17 cellular contexts compared by ENCODE assay signal in genomic region chr6:35605600-35605999, GRCh38.
DNase-seq lines count a peak whose midpoint lies in the region; ATAC-seq and TF ChIP-seq lines count a peak whose summit lies in the region.
"Had no signal": no experiment of that assay in that cellular context is flagged by ENCODE, and none has a peak within 500 bp of the region (broad histone marks: within the 10 kb centered on the region; RNA-seq: fewer than 3 reads in every experiment).

No MANE protein-coding gene starts in this region.

- peak overlapping the region; percentile 40 for H3K4me3 Mint-ChIP-seq in CD8-positive, alpha-beta T cell
- H3K4me3 Mint-ChIP-seq in effector memory CD8-positive, alpha-beta T cell, result peak overlapping the region; percentile 54 to 58
- H3K4me3 Mint-ChIP-seq: activated CD8-positive, alpha-beta memory T cell treated with anti-CD3 and anti-CD28 coated beads, Interleukin-2, amount 10 ng/mL, durations not matched to agents 7 days and 5 days; dendritic cell treated with granulocyte-macrophage colony-stimulating factor and Interleukin-4, amounts not matched to agents 40 ng/mL and 50 ng/mL, for 4 days; type B pancreatic cell had no signal

- H2AFZ ChIP-seq in PC-9, result no peak overlapping the region
- H2AFZ ChIP-seq: parathyroid adenoma had no signal

- POLR2A ChIA-PET in CD8-positive, alpha-beta T cell (lab: Charles Lee), result no interaction called here
- POLR2A ChIA-PET in PC-9 (lab: Charles Lee; ENCODE audit: unreplicated experiment), result no interaction called here

- BruUV-seq in PC-9 (replicated peaks; lab: Mats Ljungman, UMichigan), result no TSS peak

- intact Hi-C loops in CD8-positive, alpha-beta T cell (cut with DNase I, micrococcal nuclease), result no loop called here
- intact Hi-C loops in PC-9 (cut with micrococcal nuclease; ENCODE audit: unreplicated experiment), result no loop called here

- TF ChIP-seq CTCF in CD8-positive, alpha-beta T cell (IDR thresholded peaks at IDR 0.05), result no peak
- TF ChIP-seq CTCF in PC-9 (conservative IDR thresholded peaks at IDR 0.05), result no peak

- H3K4me1 Mint-ChIP-seq in CD8-positive, alpha-beta T cell (ENCODE audit: low read depth), result peaks cover 71% of the 10 kb centered on the region
- H3K4me1 Mint-ChIP-seq in effector memory CD8-positive, alpha-beta T cell (ENCODE audit: low read depth in 2 of 2), result peaks cover 30 to 46% of the 10 kb centered on the region in 2 donors

- CTCF ChIA-PET in CD8-positive, alpha-beta T cell (lab: Charles Lee), result interaction anchor here (0.8 to 33.2 kb wide), 3 partner anchors 16 to 131 kb away, joined by 3 to 762 read pairs (median 15); partner anchors contain the start of gene ARMC12
- CTCF ChIA-PET in PC-9 (lab: Charles Lee), result no interaction called here

- no peaks in the 10 kb centered on the region for H3K9me3 Mint-ChIP-seq in CD8-positive, alpha-beta T cell
- H3K9me3 Mint-ChIP-seq in effector memory CD8-positive, alpha-beta T cell, result no peaks in the 10 kb centered on the region
- H3K9me3 Mint-ChIP-seq: dendritic cell treated with granulocyte-macrophage colony-stimulating factor and Interleukin-4, amounts not matched to agents 40 ng/mL and 50 ng/mL, for 4 days; type B pancreatic cell had no signal

- no peaks in the 10 kb centered on the region for H4K20me1 ChIP-seq in PC-9 (ENCODE audit: insufficient read depth)
- H4K20me1 ChIP-seq: BLaER1 treated with 17β-estradiol and CSF1 and Interleukin-3, amounts not matched to agents 10 nM and 100 nM had no signal

- no peak overlapping the region for H3K4me3 ChIP-seq in CD8-positive, alpha-beta T cell (ENCODE audit: low read depth, low read length)
- H3K4me3 ChIP-seq in PC-9, result no peak overlapping the region
- H3K4me3 ChIP-seq in skeletal muscle satellite cell (ENCODE audit: low read length), result no peak overlapping the region
- H3K4me3 ChIP-seq: BLaER1 treated with 17β-estradiol and CSF1 and Interleukin-3, amounts not matched to agents 10 nM and 100 nM; mucosa of descending colon had no signal

- H3K27ac Mint-ChIP-seq in CD8-positive, alpha-beta T cell, result peak overlapping the region; percentile 84
- H3K27ac Mint-ChIP-seq in effector memory CD8-positive, alpha-beta T cell, result peak overlapping the region; percentile 74 to 84
- H3K27ac Mint-ChIP-seq: dendritic cell treated with granulocyte-macrophage colony-stimulating factor and Interleukin-4, amounts not matched to agents 40 ng/mL and 50 ng/mL, for 4 days; type B pancreatic cell had no signal

- H3K9me3 ChIP-seq in CD8-positive, alpha-beta T cell (ENCODE audit: low read length), result no peaks in the 10 kb centered on the region
- H3K9me3 ChIP-seq in PC-9 (ENCODE audit: insufficient read depth, low read depth) (no peaks in the 10 kb centered on the region), skeletal muscle satellite cell (replicated peaks; ENCODE audit: low read length) (no peaks in the 10 kb centered on the region)
- H3K9me3 ChIP-seq: mucosa of descending colon had no signal

- peak overlapping the region; percentile 13; the same call in 1 of the 2 replicates for H3K4me2 ChIP-seq in PC-9
- peak overlapping the region; percentile 50 for H3K4me2 ChIP-seq in skeletal muscle satellite cell (ENCODE audit: low read length)

- H3K9ac ChIP-seq in skeletal muscle satellite cell (ENCODE audit: low read depth, low read length), result peak overlapping the region; percentile 55
- H3K9ac ChIP-seq: BLaER1 treated with 17β-estradiol and CSF1 and Interleukin-3, amounts not matched to agents 10 nM and 100 nM; parathyroid adenoma had no signal

- H3K79me2 ChIP-seq in PC-9 (ENCODE audit: low read depth), result no peaks in the 10 kb centered on the region

- H3K36me3 Mint-ChIP-seq in CD8-positive, alpha-beta T cell, result peaks cover 40% of the 10 kb centered on the region
- H3K36me3 Mint-ChIP-seq in effector memory CD8-positive, alpha-beta T cell (ENCODE audit: insufficient read depth), result peaks cover 3% of the 10 kb centered on the region

- DNase-seq in CD8-positive, alpha-beta T cell, result no peak
- no peak for DNase-seq in PC-9
- DNase-seq in effector memory CD8-positive, alpha-beta T cell, result no peak
- DNase-seq in glomerular visceral epithelial cell (ENCODE audit: extremely low spot score), result no peak
- DNase-seq in anterior cingulate cortex (lab: John Stamatoyannopoulos, UW), result no peak
- no peak for DNase-seq in hepatic stellate cell (ENCODE audit: low spot score)
- DNase-seq: amygdala, islet precursor cell, SHP77 treated with DMSO at 0.1 percent for 48 hours had no signal

- H3K27me3 ChIP-seq in CD8-positive, alpha-beta T cell (ENCODE audit: insufficient read depth, low read length), result no peaks in the 10 kb centered on the region
- H3K27me3 ChIP-seq in PC-9 (ENCODE audit: insufficient read depth, low read depth) (no peaks in the 10 kb centered on the region), skeletal muscle satellite cell (ENCODE audit: control insufficient read depth, insufficient read depth, low read length) (no peaks in the 10 kb centered on the region)
- H3K27me3 ChIP-seq: BLaER1 treated with 17β-estradiol and CSF1 and Interleukin-3, amounts not matched to agents 10 nM and 100 nM had no signal

- no peak overlapping the region for H3K27ac ChIP-seq in CD8-positive, alpha-beta T cell (ENCODE audit: low read depth, low read length)
- peak overlapping the region; percentile 66 for H3K27ac ChIP-seq in PC-9
- H3K27ac ChIP-seq: parathyroid adenoma had no signal

- ATAC-seq in CD8-positive, alpha-beta T cell, result no peak
- ATAC-seq in effector memory CD8-positive, alpha-beta T cell (replicated peaks), result no peak
- ATAC-seq in GM21447 (IDR thresholded peaks at IDR 0.05; ENCODE audit: unreplicated experiment), result no peak
- ATAC-seq: activated CD8-positive, alpha-beta memory T cell treated with anti-CD3 and anti-CD28 coated beads, Interleukin-2, amount 10 ng/mL, durations not matched to agents 7 days and 5 days; mucosa of descending colon had no signal

- no peaks in the 10 kb centered on the region for H3K9me2 ChIP-seq in PC-9 (ENCODE audit: insufficient read depth)

- peaks cover 46% of the 10 kb centered on the region for H3F3A ChIP-seq in PC-9 (ENCODE audit: insufficient read depth, low read depth)

- peaks cover 69% of the 10 kb centered on the region for H3K4me1 ChIP-seq in CD8-positive, alpha-beta T cell (ENCODE audit: insufficient read depth, low read length)
- H3K4me1 ChIP-seq in PC-9 (replicated peaks; ENCODE audit: insufficient read depth) (peaks cover 50% of the 10 kb centered on the region), skeletal muscle satellite cell (ENCODE audit: control insufficient read depth, insufficient read depth, low read length) (peaks cover 57% of the 10 kb centered on the region)

- H3K36me3 ChIP-seq in CD8-positive, alpha-beta T cell (ENCODE audit: insufficient read depth, low read length), result peaks cover 5% of the 10 kb centered on the region
- H3K36me3 ChIP-seq in PC-9 (ENCODE audit: low read depth), result no peaks in the 10 kb centered on the region
- H3K36me3 ChIP-seq in skeletal muscle satellite cell (ENCODE audit: insufficient read depth, low read length), result peaks cover 39% of the 10 kb centered on the region

- no peaks in the 10 kb centered on the region for H3K27me3 Mint-ChIP-seq in CD8-positive, alpha-beta T cell (ENCODE audit: low read depth)
- H3K27me3 Mint-ChIP-seq in effector memory CD8-positive, alpha-beta T cell, result no peaks in the 10 kb centered on the region
- H3K27me3 Mint-ChIP-seq: activated CD8-positive, alpha-beta memory T cell treated with anti-CD3 and anti-CD28 coated beads, Interleukin-2, amount 10 ng/mL, durations not matched to agents 7 days and 5 days; dendritic cell treated with granulocyte-macrophage colony-stimulating factor and Interleukin-4, amounts not matched to agents 40 ng/mL and 50 ng/mL, for 4 days; type B pancreatic cell had no signal
